Comparison of ENCODE assay signal across 1 cellular context in genomic region chr1:202805886-202806511, GRCh38.
TF ChIP-seq lines count a peak whose summit lies in the region.

No MANE protein-coding gene starts in this region.

TF ChIP-seq in K562, 482 proteins besides CTCF, POLR2A, EP300 and RAD21 (continued from another document and continues in another):
- TF ChIP-seq MITF (IDR thresholded peaks at IDR 0.05) (no peak), MXI1 (IDR thresholded peaks at IDR 0.05; ENCODE audit: low read depth, low read length) (no peak), ELF1 (tag; IDR thresholded peaks at IDR 0.05) (no peak), TAF15 (IDR thresholded peaks at IDR 0.05; ENCODE audit: low read depth, low read length) (no peak), ZNF717 (CRISPR knock-in tag; IDR thresholded peaks at IDR 0.05) (no peak; the same call in 1 of the 2 replicates), ILF3 (IDR thresholded peaks at IDR 0.05; ENCODE audit: borderline replicate concordance) (no peak), COPS2 (conservative IDR thresholded peaks at IDR 0.05) (no peak), STAT5A (IDR thresholded peaks at IDR 0.05; ENCODE audit: borderline replicate concordance, low read length) (no peak), CREB1 (IDR thresholded peaks at IDR 0.05) (no peak), CREB1 (CRISPR knock-in tag; IDR thresholded peaks at IDR 0.05) (no peak), SAP30 (IDR thresholded peaks at IDR 0.05; ENCODE audit: borderline replicate concordance, insufficient read depth, low read depth, low read length, poor library complexity, severe bottlenecking) (no peak), NCOA6 (IDR thresholded peaks at IDR 0.05) (no peak), ZNF830 (CRISPR knock-in tag; IDR thresholded peaks at IDR 0.05) (0 out of 2 replicates have a peak, but pooled peaks have one; percentile 32), ZNF785 (CRISPR knock-in tag; IDR thresholded peaks at IDR 0.05) (no peak), TAF7 (tag; IDR thresholded peaks at IDR 0.05) (peak; percentile 68), ZFP30 (CRISPR knock-in tag; IDR thresholded peaks at IDR 0.05; ENCODE audit: borderline replicate concordance) (no peak), ILK (tag; IDR thresholded peaks at IDR 0.05; ENCODE audit: borderline replicate concordance, low read depth) (peak; percentile 80), DLX4 (CRISPR knock-in tag; IDR thresholded peaks at IDR 0.05) (no peak), HEY1 (CRISPR knock-in tag; IDR thresholded peaks at IDR 0.05; ENCODE audit: borderline replicate concordance) (no peak), ZBTB26 (CRISPR knock-in tag; IDR thresholded peaks at IDR 0.05) (0 out of 2 replicates have a peak, but pooled peaks have one; percentile 22), NFE2L1 (tag; IDR thresholded peaks at IDR 0.05; ENCODE audit: borderline replicate concordance, low read depth) (no peak; the same call in 1 of the 2 replicates), HSF4 (CRISPR knock-in tag; IDR thresholded peaks at IDR 0.05; ENCODE audit: borderline replicate concordance) (no peak), SIX5 (IDR thresholded peaks at IDR 0.05; ENCODE audit: borderline replicate concordance in 1 of 2, insufficient read depth in 1 of 2, low read depth in 1 of 2, low read length in 2 of 2) (no peak), NUFIP1 (IDR thresholded peaks at IDR 0.05; ENCODE audit: partially characterized antibody) (no peak), MEF2A (IDR thresholded peaks at IDR 0.05; ENCODE audit: control insufficient read depth, low read depth, low read length) (no peak), NR2C1 (IDR thresholded peaks at IDR 0.05) (0 out of 2 replicates have a peak, but pooled peaks have one; percentile 20), NR2C1 (tag; IDR thresholded peaks at IDR 0.05) (peak; percentile 84), BMI1 (IDR thresholded peaks at IDR 0.05; ENCODE audit: low read length) (no peak), JUNB (CRISPR knock-in tag; conservative IDR thresholded peaks at IDR 0.05) (no peak), KDM5B (IDR thresholded peaks at IDR 0.05; ENCODE audit: insufficient replicate concordance, low read depth, low read length) (no peak), E2F5 (CRISPR knock-in tag; IDR thresholded peaks at IDR 0.05) (no peak), NKRF (IDR thresholded peaks at IDR 0.05; ENCODE audit: borderline replicate concordance) (no peak), DPF2 (IDR thresholded peaks at IDR 0.05) (no peak), MCM2 (IDR thresholded peaks at IDR 0.05; ENCODE audit: low read depth) (no peak), KAT7 (CRISPR knock-in tag; IDR thresholded peaks at IDR 0.05; ENCODE audit: borderline replicate concordance) (no peak; the same call in 1 of the 2 replicates), RCOR1 (IDR thresholded peaks at IDR 0.05; ENCODE audit: borderline replicate concordance in 1 of 2, low read depth in 2 of 2, low read length in 2 of 2) (no peak), MYBL2 (IDR thresholded peaks at IDR 0.05; ENCODE audit: low read depth) (no peak), MYBL2 (CRISPR knock-in tag; IDR thresholded peaks at IDR 0.05; ENCODE audit: borderline replicate concordance) (no peak), TRIM25 (IDR thresholded peaks at IDR 0.05; ENCODE audit: borderline replicate concordance) (no peak), PHB (CRISPR knock-in tag; IDR thresholded peaks at IDR 0.05) (no peak), FOXA3 (CRISPR knock-in tag; conservative IDR thresholded peaks at IDR 0.05 in 1 of 2, IDR thresholded peaks at IDR 0.05 in 1 of 2) (0 out of 4 replicates have a peak, but pooled peaks of 1 of the 2 experiments have one; percentile 41), POLR2AphosphoS5 (IDR thresholded peaks at IDR 0.05; ENCODE audit: control insufficient read depth, insufficient read depth, low read depth, low read length) (no peak), STAG1 (CRISPR knock-in tag; IDR thresholded peaks at IDR 0.05; ENCODE audit: borderline replicate concordance) (no peak), ZNF140 (CRISPR knock-in tag; IDR thresholded peaks at IDR 0.05) (peak; percentile 82; the same call in 1 of the 2 replicates), PML (IDR thresholded peaks at IDR 0.05; ENCODE audit: low read length) (no peak), MEF2D (tag; conservative IDR thresholded peaks at IDR 0.05; ENCODE audit: low read depth) (peak; percentile 85), FOXP1 (CRISPR knock-in tag; IDR thresholded peaks at IDR 0.05) (no peak), ADNP (tag; IDR thresholded peaks at IDR 0.05) (no peak), SMARCE1 (IDR thresholded peaks at IDR 0.05) (no peak), USF2 (CRISPR knock-in tag; IDR thresholded peaks at IDR 0.05) (no peak), NR4A1 (CRISPR knock-in tag; IDR thresholded peaks at IDR 0.05) (peak; percentile 73; the same call in 1 of the 2 replicates), NR4A1 (tag; IDR thresholded peaks at IDR 0.05) (peak; percentile 99)
- TF ChIP-seq, protein P1, sequence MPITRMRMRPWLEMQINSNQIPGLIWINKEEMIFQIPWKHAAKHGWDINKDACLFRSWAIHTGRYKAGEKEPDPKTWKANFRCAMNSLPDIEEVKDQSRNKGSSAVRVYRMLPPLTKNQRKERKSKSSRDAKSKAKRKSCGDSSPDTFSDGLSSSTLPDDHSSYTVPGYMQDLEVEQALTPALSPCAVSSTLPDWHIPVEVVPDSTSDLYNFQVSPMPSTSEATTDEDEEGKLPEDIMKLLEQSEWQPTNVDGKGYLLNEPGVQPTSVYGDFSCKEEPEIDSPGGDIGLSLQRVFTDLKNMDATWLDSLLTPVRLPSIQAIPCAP (CRISPR knock-in tag; IDR thresholded peaks at IDR 0.05; ENCODE audit: borderline replicate concordance) = no peak
- TF ChIP-seq, protein P2, sequence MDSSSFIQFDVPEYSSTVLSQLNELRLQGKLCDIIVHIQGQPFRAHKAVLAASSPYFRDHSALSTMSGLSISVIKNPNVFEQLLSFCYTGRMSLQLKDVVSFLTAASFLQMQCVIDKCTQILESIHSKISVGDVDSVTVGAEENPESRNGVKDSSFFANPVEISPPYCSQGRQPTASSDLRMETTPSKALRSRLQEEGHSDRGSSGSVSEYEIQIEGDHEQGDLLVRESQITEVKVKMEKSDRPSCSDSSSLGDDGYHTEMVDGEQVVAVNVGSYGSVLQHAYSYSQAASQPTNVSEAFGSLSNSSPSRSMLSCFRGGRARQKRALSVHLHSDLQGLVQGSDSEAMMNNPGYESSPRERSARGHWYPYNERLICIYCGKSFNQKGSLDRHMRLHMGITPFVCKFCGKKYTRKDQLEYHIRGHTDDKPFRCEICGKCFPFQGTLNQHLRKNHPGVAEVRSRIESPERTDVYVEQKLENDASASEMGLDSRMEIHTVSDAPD (CRISPR knock-in tag; IDR thresholded peaks at IDR 0.05) = peak; percentile 55; the same call in 1 of the 2 replicates
- TF ChIP-seq, protein P3, sequence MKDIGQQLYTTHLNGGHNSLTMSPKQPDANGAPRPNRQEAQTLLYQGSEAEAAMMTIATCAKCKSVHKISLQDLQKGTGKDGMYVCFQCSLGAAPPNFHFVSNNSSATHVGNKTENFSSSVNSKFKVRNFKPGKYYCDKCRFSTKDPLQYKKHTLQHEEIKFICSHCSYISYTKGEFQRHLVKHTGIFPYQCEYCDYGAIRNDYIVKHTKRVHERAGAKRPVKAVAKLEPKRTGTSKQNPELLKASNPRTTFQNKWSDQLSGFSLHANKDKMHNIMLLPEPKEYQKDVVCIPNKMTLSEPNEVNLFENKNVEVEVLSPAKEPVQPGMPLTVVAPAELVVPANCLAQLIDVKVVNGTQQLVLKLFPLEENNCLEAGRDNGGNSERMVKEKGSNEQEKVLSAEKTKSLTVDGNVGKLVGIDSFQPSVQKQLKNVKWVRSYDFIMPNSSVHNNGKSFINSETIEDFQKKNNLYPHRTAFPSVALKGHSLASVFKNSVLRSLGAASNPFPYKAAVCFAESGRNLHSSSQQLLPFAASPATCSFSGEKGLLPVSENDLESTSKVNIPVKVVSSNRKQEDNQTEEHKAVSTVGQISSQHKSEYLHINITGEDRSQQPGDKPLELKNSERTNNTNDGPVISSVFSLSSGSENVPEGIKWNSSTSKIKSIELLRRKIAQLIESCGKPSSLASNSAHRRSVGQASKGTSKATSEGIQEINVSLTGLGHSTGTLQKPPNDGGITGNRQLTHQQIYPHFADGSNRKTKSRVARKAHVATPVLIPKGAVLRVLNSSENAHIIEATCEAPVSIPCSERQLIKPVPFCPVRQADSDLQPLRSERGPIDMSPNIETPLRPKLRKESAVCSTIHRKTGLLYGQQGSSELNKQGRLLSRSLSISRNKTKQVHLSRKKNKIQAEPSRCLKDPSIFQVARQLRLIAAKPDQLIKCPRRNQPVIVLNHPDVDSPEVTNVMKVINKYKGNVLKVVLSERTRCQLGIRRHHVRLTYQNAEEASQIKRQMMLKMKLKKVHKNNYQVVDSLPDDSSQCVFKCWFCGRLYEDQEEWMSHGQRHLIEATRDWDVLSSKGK (CRISPR knock-in tag; IDR thresholded peaks at IDR 0.05) = no peak
- TF ChIP-seq, protein P4, sequence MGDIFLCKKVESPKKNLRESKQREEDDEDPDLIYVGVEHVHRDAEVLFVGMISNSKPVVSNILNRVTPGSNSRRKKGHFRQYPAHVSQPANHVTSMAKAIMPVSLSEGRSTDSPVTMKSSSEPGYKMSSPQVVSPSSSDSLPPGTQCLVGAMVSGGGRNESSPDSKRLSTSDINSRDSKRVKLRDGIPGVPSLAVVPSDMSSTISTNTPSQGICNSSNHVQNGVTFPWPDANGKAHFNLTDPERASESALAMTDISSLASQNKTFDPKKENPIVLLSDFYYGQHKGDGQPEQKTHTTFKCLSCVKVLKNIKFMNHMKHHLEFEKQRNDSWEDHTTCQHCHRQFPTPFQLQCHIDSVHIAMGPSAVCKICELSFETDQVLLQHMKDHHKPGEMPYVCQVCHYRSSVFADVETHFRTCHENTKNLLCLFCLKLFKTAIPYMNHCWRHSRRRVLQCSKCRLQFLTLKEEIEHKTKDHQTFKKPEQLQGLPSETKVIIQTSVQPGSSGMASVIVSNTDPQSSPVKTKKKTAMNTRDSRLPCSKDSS (IDR thresholded peaks at IDR 0.05; ENCODE audit: low read depth, partially characterized antibody) = no peak
